15 cellular contexts compared by ENCODE assay signal in the genomic region with DNA sequence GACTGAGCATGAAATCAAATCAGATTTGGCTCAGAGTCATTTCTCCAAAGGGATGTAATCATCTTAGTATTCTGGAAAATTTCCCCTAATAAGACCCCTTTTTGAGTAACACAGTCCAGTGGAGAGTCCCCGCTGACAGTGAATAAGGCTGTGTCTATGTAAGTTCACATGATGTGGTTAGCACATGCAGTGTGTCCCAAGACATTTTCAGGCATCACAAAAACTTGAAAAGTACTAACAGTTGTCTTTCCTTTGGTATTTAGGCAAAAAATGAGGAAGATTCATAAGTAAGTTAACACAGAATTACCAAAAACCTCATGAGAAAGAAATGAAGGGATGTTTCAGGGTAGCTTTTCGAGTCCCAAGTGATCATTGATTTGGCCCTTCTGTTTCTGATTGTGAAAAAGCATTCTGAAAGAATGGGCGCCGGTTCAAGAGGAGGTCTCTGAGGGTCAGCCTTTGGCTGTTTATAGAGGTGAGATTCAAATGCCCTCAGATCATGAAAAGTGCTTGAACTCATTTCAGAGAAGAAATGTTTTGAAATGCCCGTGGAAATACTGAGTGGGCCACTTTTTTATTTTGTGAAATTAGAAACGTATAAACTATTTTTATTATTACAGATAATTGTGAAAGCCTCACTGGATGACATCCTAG. TPM values are rescaled to one million over a fixed set of nuclear protein-coding genes. Genes with fewer than 3 reads are reported as not detected.
DNase-seq lines count a peak whose midpoint lies in the region; ATAC-seq and TF ChIP-seq lines count a peak whose summit lies in the region.
"Had no signal": no experiment of that assay in that cellular context is flagged by ENCODE, and none has a peak within 500 bp of the region (broad histone marks: within the 10 kb centered on the region; RNA-seq: fewer than 3 reads in every experiment).

No MANE protein-coding gene starts in this region.

- TF ChIP-seq CTCF in gastroesophageal sphincter (IDR thresholded peaks at IDR 0.05) (no peak), nephron (IDR thresholded peaks at IDR 0.05; ENCODE audit: unreplicated experiment in 3 of 3) (no peak), testis (IDR thresholded peaks at IDR 0.05) (no peak), brain microvascular endothelial cell (IDR thresholded peaks at IDR 0.05; ENCODE audit: low read depth, low read length, missing control alignments) (no peak)

- H3K27ac Mint-ChIP-seq in nephron = peak overlapping the region; percentile 84 to 90 (median 88)
- H3K27ac Mint-ChIP-seq: activated CD8-positive, alpha-beta T cell treated with anti-CD3 and anti-CD28 coated beads for 36 hours; endodermal cell had no signal

- no peak for TF ChIP-seq EP300 in gastroesophageal sphincter (IDR thresholded peaks at IDR 0.05)

- intact Hi-C loops in testis (cut with DNase I; ENCODE audit: low total_unique reads) = no loop called here

- no peaks in the 10 kb centered on the region for H3K36me3 Mint-ChIP-seq in nephron (ENCODE audit: low read depth)

- no peaks in the 10 kb centered on the region for H3K9me3 Mint-ChIP-seq in nephron
- H3K9me3 Mint-ChIP-seq: activated CD8-positive, alpha-beta T cell treated with anti-CD3 and anti-CD28 coated beads for 36 hours; endodermal cell had no signal

- H3K27me3 ChIP-seq in gastroesophageal sphincter (peaks cover 6% of the 10 kb centered on the region), testis (no peaks in the 10 kb centered on the region), brain microvascular endothelial cell (replicated peaks) (no peaks in the 10 kb centered on the region)
- H3K27me3 ChIP-seq: BLaER1 treated with 17β-estradiol and CSF1 and Interleukin-3, amounts not matched to agents 10 nM and 100 nM; tibial artery had no signal

- DNase-seq in testis (no peak), middle frontal gyrus (ENCODE audit: extremely low spot score, low spot score) (no peak), HuH-7.5 (ENCODE audit: low spot score) (no peak), NCI-H82 treated with DMSO at 0.1 percent for 48 hours (lab: John Stamatoyannopoulos, UW; ENCODE audit: unreplicated experiment) (no peak), brain microvascular endothelial cell (no peak)
- DNase-seq: activated CD8-positive, alpha-beta T cell treated with anti-CD3 and anti-CD28 coated beads for 36 hours; endodermal cell; left colon; tibial artery had no signal

- H3K4me1 ChIP-seq in gastroesophageal sphincter (peaks cover 0 to 13% (median 0%) of the 10 kb centered on the region in 3 donors), testis (no peaks in the 10 kb centered on the region)

- WGBS in gastroesophageal sphincter (ENCODE audit: low coverage in 1 of 2), 2 donors = 31 to 52% methylated on average over 5 to 6 of the region's 6 CpGs
- WGBS in testis, 2 donors = 57 to 61% methylated on average over 6 of the region's 6 CpGs

- H3K27ac ChIP-seq in angular gyrus (ENCODE audit: low read depth, low read length) (peak overlapping the region; percentile 80), gastroesophageal sphincter (peak overlapping the region in 3 of 4 donors; percentile 53 to 70 (median 57)), testis (peak overlapping the region; percentile 25 to 52), brain microvascular endothelial cell (no peak overlapping the region)
- H3K27ac ChIP-seq: tibial artery had no signal

- no peaks in the 10 kb centered on the region for H3K36me3 ChIP-seq in gastroesophageal sphincter
- H3K36me3 ChIP-seq in testis (ENCODE audit: low read depth, missing control alignments) = no peaks in the 10 kb centered on the region
- no peaks in the 10 kb centered on the region for H3K36me3 ChIP-seq in brain microvascular endothelial cell (replicated peaks)
- H3K36me3 ChIP-seq: BLaER1 treated with 17β-estradiol and CSF1 and Interleukin-3, amounts not matched to agents 10 nM and 100 nM; tibial artery had no signal

- H3K4me1 Mint-ChIP-seq in nephron = peaks cover 31% of the 10 kb centered on the region
- H3K4me1 Mint-ChIP-seq: endodermal cell had no signal

- TF ChIP-seq POLR2A in gastroesophageal sphincter (IDR thresholded peaks at IDR 0.05) (no peak), testis (IDR thresholded peaks at IDR 0.05) (no peak)

- peak overlapping the region; percentile 24 to 82 (median 79) for H3K4me3 Mint-ChIP-seq in nephron
- H3K4me3 Mint-ChIP-seq: endodermal cell had no signal

- peak; percentile 62 for ATAC-seq in gastroesophageal sphincter
- ATAC-seq: activated CD8-positive, alpha-beta T cell treated with anti-CD3 and anti-CD28 coated beads for 36 hours; GM12878 had no signal

- H3K4me3 ChIP-seq in gastroesophageal sphincter = peak overlapping the region; percentile 41 to 44
- H3K4me3 ChIP-seq in testis = peak overlapping the region; percentile 32 to 41
- H3K4me3 ChIP-seq in brain microvascular endothelial cell (ENCODE audit: low read depth, low read length) = no peak overlapping the region
- H3K4me3 ChIP-seq: BLaER1 treated with 17β-estradiol and CSF1 and Interleukin-3, amounts not matched to agents 10 nM and 100 nM; GM12878 had no signal

- H3K27me3 Mint-ChIP-seq in nephron (ENCODE audit: low read depth) = no peaks in the 10 kb centered on the region

- no peaks in the 10 kb centered on the region for H3K9me3 ChIP-seq in gastroesophageal sphincter
- H3K9me3 ChIP-seq in testis = no peaks in the 10 kb centered on the region
- H3K9me3 ChIP-seq: tibial artery had no signal

- in situ Hi-C loops in brain microvascular endothelial cell (cut with HindIII; ENCODE audit: low pct_ligation_motif_present, low sequenced_read_pairs) = no loop called here

RNA-seq across cellular contexts. Expression of a gene that starts 0.5 kb away (rescaled TPM):
- total RNA-seq in gastroesophageal sphincter (1 to 10 TPM; 1.4 to 3.4 (median 2.7) TPM), testis (1 to 10 TPM; 5.0 to 6.1 TPM)
- polyA plus RNA-seq in testis (ENCODE audit: insufficient read depth, low read depth, low replicate concordance) = 16.1 TPM
- total RNA-seq: activated CD8-positive, alpha-beta T cell treated with anti-CD3 and anti-CD28 coated beads for 36 hours; astrocyte; endodermal cell; GM12878 had no signal

RNA-seq across cellular contexts. Expression of a gene that starts 3.7 kb away (rescaled TPM):
- 1 to 10 TPM in 1 of 4 donors, under 1 TPM in 1, not detected in 2; 0.81 to 2.2 TPM for total RNA-seq in gastroesophageal sphincter
- total RNA-seq in testis = 100 to 1,000 TPM; 100 to 114 TPM
- polyA plus RNA-seq in testis (ENCODE audit: insufficient read depth, low read depth, low replicate concordance) = 368 TPM
- total RNA-seq: activated CD8-positive, alpha-beta T cell treated with anti-CD3 and anti-CD28 coated beads for 36 hours; astrocyte; endodermal cell; GM12878; left colon had no signal
- polyA plus RNA-seq: GM12878 had no signal

RNA-seq across cellular contexts. Expression of a gene that starts 41.6 kb away (rescaled TPM):
- total RNA-seq in gastroesophageal sphincter = not detected
- total RNA-seq in testis = under 1 TPM; 0.79 to 0.93 TPM
- not detected for polyA plus RNA-seq in testis (ENCODE audit: insufficient read depth, low read depth, low replicate concordance)
- total RNA-seq: activated CD8-positive, alpha-beta T cell treated with anti-CD3 and anti-CD28 coated beads for 36 hours; astrocyte; endodermal cell; GM12878; left colon had no signal
- polyA plus RNA-seq: GM12878 had no signal

Comparison
In these comparisons a context has a peak if more than half of its experiments do, and no peak if none do; other contexts are left out.
1. RNA of a gene that starts 3.7 kb away (total RNA-seq): 100 to 114 TPM in testis; 0.81 to 2.2 TPM in gastroesophageal sphincter; every median in the first group is over 10 times any median in the second.